8 cellular contexts compared by ENCODE assay signal in the genomic region with DNA sequence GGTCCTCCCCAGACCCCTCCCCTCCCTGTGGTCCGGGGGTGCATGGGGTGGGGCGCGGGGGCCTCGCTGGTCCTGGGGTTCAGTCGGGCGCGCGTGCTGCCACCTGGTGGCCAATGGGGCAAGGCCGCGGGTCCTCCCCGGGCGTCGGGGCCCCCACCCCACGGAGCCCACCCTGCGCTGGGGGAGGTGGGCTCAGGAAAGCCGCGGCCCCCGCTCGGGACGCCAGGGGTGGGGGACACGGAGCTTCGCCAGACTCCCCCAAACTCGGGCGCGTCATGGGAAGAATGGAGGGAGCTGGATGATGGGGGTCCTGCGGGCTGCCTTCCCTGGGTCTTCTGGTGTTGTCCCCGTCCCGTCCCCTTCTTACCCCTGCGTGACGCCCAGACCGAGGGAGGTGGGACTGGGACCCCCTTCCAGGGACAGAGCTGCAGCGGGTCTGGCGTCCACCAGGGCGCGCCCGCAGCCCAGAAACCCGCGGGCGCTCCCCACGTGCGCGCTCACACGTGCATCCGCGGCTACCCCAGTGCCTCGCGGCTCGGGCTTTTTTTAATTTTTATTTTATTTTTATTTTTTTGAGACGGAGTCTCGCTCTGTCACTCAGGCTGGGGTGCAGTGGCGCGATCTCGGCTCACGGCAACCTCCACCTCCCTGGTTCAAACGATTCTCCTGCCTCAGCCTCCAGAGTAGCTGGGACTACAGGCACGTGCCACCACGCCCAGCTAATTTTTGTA. TPM values are rescaled to one million over a fixed set of nuclear protein-coding genes. Genes with fewer than 3 reads are reported as not detected.
DNase-seq lines count a peak whose midpoint lies in the region; ATAC-seq, FAIRE-seq and TF ChIP-seq lines count a peak whose summit lies in the region.

No MANE protein-coding gene starts in this region.

- peak; percentile 80 for TF ChIP-seq RAD21 in HepG2 (CRISPR knock-in tag; IDR thresholded peaks at IDR 0.05)

- H3K36me3 ChIP-seq in BE2C (no peaks in the 10 kb centered on the region), HepG2 (replicated peaks in 1 of 2; ENCODE audit: control insufficient read depth in 1 of 2, insufficient read depth in 2 of 2, low read length in 2 of 2) (no peaks in the 10 kb centered on the region)

- H3K4me3 Mint-ChIP-seq in stimulated activated naive CD8-positive, alpha-beta T cell treated with anti-CD3 and anti-CD28 coated beads, Interleukin-15, amount 100 ng/mL, for 72 hours, result peak overlapping the region; percentile 50 to 65

- H3K9ac ChIP-seq in HepG2 (ENCODE audit: insufficient read depth, low read depth, low read length), result no peak overlapping the region

- H3K4me1 Mint-ChIP-seq in stimulated activated naive CD8-positive, alpha-beta T cell treated with anti-CD3 and anti-CD28 coated beads, Interleukin-15, amount 100 ng/mL, for 72 hours, result peaks cover 28% of the 10 kb centered on the region

- H3K4me2 ChIP-seq in HepG2 (ENCODE audit: low read depth, low read length), result peak overlapping the region; percentile 69

- in situ Hi-C loops in HepG2 (cut with HindIII; ENCODE audit: extremely low pct_ligation_motif_present, low pct_unique_long_range_greater_than_20kb), result loop anchor here (5.0 kb wide), 2 partner anchors 95 to 125 kb away; no protein-coding TSS in a partner anchor

- BruUV-seq in HepG2 (replicated peaks; lab: Mats Ljungman, UMichigan), result no TSS peak

- H3K4me3 ChIP-seq in BE2C (ENCODE audit: low read depth, low read length) (peak overlapping the region; percentile 51), WI38 (ENCODE audit: low read depth, low read length) (peak overlapping the region; percentile 40), HepG2 (replicated peaks in 1 of 3; ENCODE audit: insufficient read depth in 1 of 3, low read depth in 2 of 3, low read length in 3 of 3) (peak overlapping the region in 2 of 3 experiments; percentile 16 to 66; a peak in 2 of 6 replicates)

- CTCF ChIA-PET in HepG2 (lab: Yijun Ruan, JAX; ENCODE audit: low intra/inter-chr PET ratio, low total read pairs), result interaction anchor here (1.1 to 2.7 kb wide), 2 partner anchors 95 to 125 kb away, joined by 3 to 38 read pairs; no protein-coding TSS in a partner anchor

- POLR2A ChIA-PET in HepG2 (lab: Yijun Ruan, JAX), result interaction anchor here (1.8 kb wide), 1 partner anchor 67 kb away, joined by 5 read pairs; a partner anchor contains a TSS

- peaks cover 84% of the 10 kb centered on the region for H3K27me3 Mint-ChIP-seq in stimulated activated naive CD8-positive, alpha-beta T cell treated with anti-CD3 and anti-CD28 coated beads, Interleukin-15, amount 100 ng/mL, for 72 hours

- DNase-seq in BE2C (peak; percentile 67), HK-2 (ENCODE audit: unreplicated experiment) (peak; percentile 52), cerebellar cortex (ENCODE audit: low spot score) (peak; percentile 29), HepG2 (ENCODE audit: low spot score) (no peak), islet precursor cell (no peak)
- peak; percentile 55 to 62 for DNase-seq in stimulated activated naive CD8-positive, alpha-beta T cell treated with anti-CD3 and anti-CD28 coated beads, Interleukin-15, amount 100 ng/mL, for 72 hours

- 9% methylated on average over 26 of the region's 57 CpGs for WGBS in HepG2 (ENCODE audit: low lambda C conversion rate)

- TF ChIP-seq EP300 in HepG2 (IDR thresholded peaks at IDR 0.05; ENCODE audit: low read depth in 2 of 2, low read length in 2 of 2) (no peak), HepG2 (CRISPR knock-in tag; IDR thresholded peaks at IDR 0.05; ENCODE audit: borderline replicate concordance) (no peak)

- H3K27ac ChIP-seq in HepG2 (ENCODE audit: extremely low read length, insufficient read depth, low read length), result no peak overlapping the region

- intact Hi-C loops in HepG2 (cut with micrococcal nuclease; ENCODE audit: unreplicated experiment), result no loop called here

- H3K27ac Mint-ChIP-seq in stimulated activated naive CD8-positive, alpha-beta T cell treated with anti-CD3 and anti-CD28 coated beads, Interleukin-15, amount 100 ng/mL, for 72 hours, result no peak overlapping the region

- no peaks in the 10 kb centered on the region for H4K20me1 ChIP-seq in HepG2 (ENCODE audit: insufficient read depth, low read length)

- peaks cover 37% of the 10 kb centered on the region for H3K27me3 ChIP-seq in BE2C
- peaks cover 13 to 60% of the 10 kb centered on the region in 2 experiments for H3K27me3 ChIP-seq in HepG2 (ENCODE audit: control insufficient read depth in 1 of 2, insufficient read depth in 2 of 2, low read length in 2 of 2)

- H3K9me3 ChIP-seq in BE2C (no peaks in the 10 kb centered on the region), HepG2 (ENCODE audit: low read length) (no peaks in the 10 kb centered on the region)

- no peak for FAIRE-seq in HepG2 (lab: Jason Lieb, UNC)

- no peaks in the 10 kb centered on the region for H3K9me3 Mint-ChIP-seq in stimulated activated naive CD8-positive, alpha-beta T cell treated with anti-CD3 and anti-CD28 coated beads, Interleukin-15, amount 100 ng/mL, for 72 hours

- TF ChIP-seq CTCF in BE2C (IDR thresholded peaks at IDR 0.05; ENCODE audit: low read depth, low read length), result peak; percentile 57
- TF ChIP-seq CTCF in WI38 (IDR thresholded peaks at IDR 0.05; ENCODE audit: low read depth, low read length), result peak; percentile 76
- peak; percentile 74 for TF ChIP-seq CTCF in HepG2 (CRISPR knock-in tag; IDR thresholded peaks at IDR 0.05)

- H2AFZ ChIP-seq in HepG2 (ENCODE audit: low read length), result no peak overlapping the region

- H3K79me2 ChIP-seq in HepG2 (ENCODE audit: insufficient read depth, low read length), result no peaks in the 10 kb centered on the region

- TF ChIP-seq POLR2A in HepG2 (IDR thresholded peaks at IDR 0.05; ENCODE audit: insufficient read depth in 1 of 2, low read depth in 2 of 2, low read length in 2 of 2), result no peak

- ATAC-seq in HepG2 (peak; percentile 33), GM21786 (IDR thresholded peaks at IDR 0.05; ENCODE audit: unreplicated experiment) (no peak)
- peak; percentile 54 for ATAC-seq in stimulated activated naive CD8-positive, alpha-beta T cell treated with anti-CD3 and anti-CD28 coated beads, Interleukin-15, amount 100 ng/mL, for 72 hours

- H3K4me1 ChIP-seq in BE2C (peaks cover 16% of the 10 kb centered on the region), HepG2 (ENCODE audit: insufficient read depth, low read length) (no peaks in the 10 kb centered on the region; the same call in 1 of the 2 replicates)

TF ChIP-seq in HepG2, 621 proteins besides CTCF, POLR2A, EP300 and RAD21 (continues in another document):
- no peak for TF ChIP-seq ZBTB1 (CRISPR knock-in tag; IDR thresholded peaks at IDR 0.05; ENCODE audit: borderline replicate concordance)
- TF ChIP-seq MYC (CRISPR knock-in tag; IDR thresholded peaks at IDR 0.05; ENCODE audit: borderline replicate concordance), result peak; percentile 88
- no peak for TF ChIP-seq ESRRA (CRISPR knock-in tag; IDR thresholded peaks at IDR 0.05; ENCODE audit: low read depth)

RNA-seq across cellular contexts. Expression of a gene that starts 19.8 kb away (rescaled TPM):
- polyA plus RNA-seq in BE2C (2012; ENCODE audit: insufficient read depth, insufficient read length, low read depth), result 120 TPM
- total RNA-seq in HepG2 (2016; rRNA removed; fragmentation: Illumina TruSeq; extraction: Trizol), result 38.0 and 53.2 TPM in 2 replicates
- 24.5 and 28.5 TPM in 2 replicates for total RNA-seq in HepG2 (2016; cell fraction: cytosol; rRNA removed; fragmentation: Illumina TruSeq; extraction: Trizol; ENCODE audit: low read depth)
- total RNA-seq in HepG2 (2016; cell fraction: insoluble cytoplasmic fraction; rRNA removed; fragmentation: Illumina TruSeq; extraction: Trizol), result 29.0 and 50.0 TPM in 2 replicates
- 81.6 and 83.0 TPM in 2 replicates for total RNA-seq in HepG2 (2016; cell fraction: membrane; rRNA removed; fragmentation: Illumina TruSeq; extraction: Trizol)
- 28.3 and 35.7 TPM in 2 replicates for total RNA-seq in HepG2 (2016; cell fraction: nucleus; rRNA removed; fragmentation: Illumina TruSeq; extraction: Trizol)
- 51.4 and 52.0 TPM in 2 replicates for polyA plus RNA-seq in HepG2 (2011; rRNA removed)
- polyA plus RNA-seq in HepG2 (2011; cell fraction: cytosol; rRNA removed), result 39.6 and 81.0 TPM in 2 replicates
- 168 and 260 TPM in 2 replicates for polyA plus RNA-seq in HepG2 (2011; cell fraction: nucleus; rRNA removed)
- polyA plus RNA-seq in HepG2 (2012), result 51.8 and 53.9 TPM in 2 replicates
- polyA plus RNA-seq in HepG2 (2016; cell fraction: cytosol; fragmentation: Illumina TruSeq; extraction: Trizol; ENCODE audit: low read depth), result 65.0 and 68.6 TPM in 2 replicates
- 77.8 and 91.9 TPM in 2 replicates for polyA plus RNA-seq in HepG2 (2016; cell fraction: insoluble cytoplasmic fraction; fragmentation: Illumina TruSeq; extraction: Trizol; ENCODE audit: low read depth)
- polyA plus RNA-seq in HepG2 (2016; cell fraction: membrane; fragmentation: Illumina TruSeq; extraction: Trizol; ENCODE audit: low read depth), result 123 and 140 TPM in 2 replicates
- 119 and 120 TPM in 2 replicates for polyA plus RNA-seq in HepG2 (2016; cell fraction: nucleus; fragmentation: Illumina TruSeq; extraction: Trizol; ENCODE audit: insufficient read depth, low read depth)
- polyA minus RNA-seq in HepG2 (2011; rRNA and poly(A)+ RNA removed; ENCODE audit: low replicate concordance), result 55.1 and 105 TPM in 2 replicates
- polyA minus RNA-seq in HepG2 (2011; cell fraction: cytosol; rRNA and poly(A)+ RNA removed), result 44.3 and 47.1 TPM in 2 replicates
- polyA minus RNA-seq in HepG2 (2011; cell fraction: nucleus; rRNA and poly(A)+ RNA removed), result 17.8 and 22.5 TPM in 2 replicates

Comparison
In these comparisons a context has a peak if more than half of its experiments do, and no peak if none do; other contexts are left out.
1. DNase-seq: peak in BE2C (single experiment), HK-2 (single experiment), cerebellar cortex (single experiment) and stimulated activated naive CD8-positive, alpha-beta T cell treated with anti-CD3 and anti-CD28 coated beads, Interleukin-15, amount 100 ng/mL, for 72 hours (2 of 2); none in HepG2 (single experiment) and islet precursor cell (single experiment).
2. Peak in every context shown above with its lines, with median percentiles within 50 percentile points of each other: H3K4me3 ChIP-seq and CTCF ChIP-seq.